Comparison of ENCODE assay signal across 27 cellular contexts in genomic region chr2:363823-364470, GRCh38.
"Had no signal": no experiment of that assay in that cellular context is flagged by ENCODE, and none has a peak within 500 bp of the region (broad histone marks: within the 10 kb centered on the region; RNA-seq: fewer than 3 reads in every experiment).

No MANE protein-coding gene starts in this region.

- FAIRE-seq: urothelium cell line had no signal

- H3K36me3 ChIP-seq: stomach, suprapubic skin, thoracic aorta, thyroid gland, tibial artery, tibial nerve, transverse colon, upper lobe of left lung, upper lobe of right lung, uterus, vagina had no signal

- H3K27ac ChIP-seq: stomach, suprapubic skin, testis, thoracic aorta, thyroid gland, tibial artery, tibial nerve, transverse colon, upper lobe of left lung, upper lobe of right lung, uterus, vagina had no signal

- H3K4me1 ChIP-seq: stomach, testis, thyroid gland, transverse colon, upper lobe of left lung, upper lobe of right lung, uterus, vagina had no signal

- H3K9me3 ChIP-seq: suprapubic skin, testis, thoracic aorta, thyroid gland, tibial artery, transverse colon, upper lobe of left lung, upper lobe of right lung, uterus, vagina had no signal

- ATAC-seq: stimulated activated effector memory CD8-positive, alpha-beta T cell treated with anti-CD3 and anti-CD28 coated beads, Interleukin-12 subunit alpha, Interleukin-12 subunit beta, amount 100 ng/mL, for 72 hours; stimulated activated memory B cell treated with anti-CD40 and anti-IgM and Interleukin-4, amounts not matched to agents 10 μg/mL and 1 μg/mL and 100 μg/mL, for 72 hours; stimulated activated naive B cell treated with anti-CD40 and anti-IgM and Interleukin-4, amounts not matched to agents 10 μg/mL and 1 μg/mL and 100 μg/mL, for 72 hours; stimulated activated naive CD8-positive, alpha-beta T cell treated with anti-CD3 and anti-CD28 coated beads, Interleukin-15, amount 100 ng/mL, for 72 hours; stimulated activated naive CD8-positive, alpha-beta T cell treated with anti-CD3 and anti-CD28 coated beads, Interleukin-15, Interleukin-2, amounts not matched to agents 100 U/mL and 50 U/mL, for 24 hours; upper lobe of right lung had no signal

- H3K4me3 ChIP-seq: stomach, suprapubic skin, testis, thoracic aorta, thyroid gland, tibial artery, tibial nerve, transverse colon, upper lobe of left lung, upper lobe of right lung, uterus, vagina had no signal

- DNase-seq: stimulated activated CD4-positive, alpha-beta T cell treated with anti-CD3 and anti-CD28 coated beads, Interleukin-2, amount 100 ng/mL, for 48 hours; stimulated activated CD4-positive, alpha-beta T cell treated with anti-CD3 and anti-CD28 coated beads, Interleukin-4, amount 100 ng/mL, for 1 hour; stimulated activated CD4-positive, alpha-beta T cell treated with anti-CD3 and anti-CD28 coated beads, Interleukin-4, amount 100 ng/mL, for 24 hours; stimulated activated CD4-positive, alpha-beta T cell treated with anti-CD3 and anti-CD28 coated beads, Interleukin-4, amount 100 ng/mL, for 4 hours; stimulated activated CD8-positive, alpha-beta memory T cell treated with anti-CD3 and anti-CD28 coated beads, Interleukin-4, amount 100 ng/mL, for 48 hours; stimulated activated naive B cell treated with anti-CD40 and anti-IgM and Interleukin-4, amounts not matched to agents 10 μg/mL and 1 μg/mL and 100 μg/mL, for 72 hours; stimulated activated naive CD4-positive, alpha-beta T cell; stimulated activated naive CD4-positive, alpha-beta T cell treated with Interleukin-2 at 50 U/mL for 16 hours; stimulated activated naive CD8-positive, alpha-beta T cell treated with anti-CD3 and anti-CD28 coated beads, Interleukin-15, amount 100 ng/mL, for 72 hours; stimulated activated naive CD8-positive, alpha-beta T cell treated with anti-CD3 and anti-CD28 coated beads, Interleukin-15, Interleukin-2, amounts not matched to agents 100 U/mL and 50 U/mL, for 24 hours; stomach; substantia nigra; testis; thyroid gland; tibial artery; transverse colon; trophoblast cell; upper lobe of left lung; upper lobe of right lung; uterus had no signal

- H3K27me3 ChIP-seq: testis, thyroid gland, tibial artery, tibial nerve, transverse colon, upper lobe of left lung, upper lobe of right lung, uterus, vagina had no signal
